Comparison of ENCODE assay signal across 20 cellular contexts in genomic region chr4:53714377-53715140, GRCh38.
DNase-seq lines count a peak whose midpoint lies in the region; ATAC-seq and TF ChIP-seq lines count a peak whose summit lies in the region.
"Had no signal": no experiment of that assay in that cellular context is flagged by ENCODE, and none has a peak within 500 bp of the region (broad histone marks: within the 10 kb centered on the region; RNA-seq: fewer than 3 reads in every experiment).

No MANE protein-coding gene starts in this region.

- TF ChIP-seq POLR2A in vagina (IDR thresholded peaks at IDR 0.05) = no peak

- intact Hi-C loops in vagina (cut with DNase I) = no loop called here
- intact Hi-C loops in mucosa of descending colon (cut with DNase I, micrococcal nuclease) = no loop called here

- H3K4me1 ChIP-seq in foreskin keratinocyte (no peaks in the 10 kb centered on the region), vagina (peaks cover 23% of the 10 kb centered on the region), mucosa of descending colon (ENCODE audit: low read depth) (no peaks in the 10 kb centered on the region)
- H3K4me1 ChIP-seq: neural progenitor cell had no signal

- no peak overlapping the region for H3K4me3 ChIP-seq in vagina
- no peak overlapping the region for H3K4me3 ChIP-seq in mucosa of descending colon
- H3K4me3 ChIP-seq: neural progenitor cell, SK-N-MC, upper lobe of left lung had no signal

- POLR2A ChIA-PET in GM10248 (lab: Yijun Ruan, JAX) = no interaction called here

- H3K27me3 ChIP-seq in foreskin keratinocyte = no peaks in the 10 kb centered on the region
- no peaks in the 10 kb centered on the region for H3K27me3 ChIP-seq in vagina
- H3K27me3 ChIP-seq: neural progenitor cell, upper lobe of left lung had no signal

- ATAC-seq in foreskin keratinocyte (peak; percentile 61), mucosa of descending colon (no peak)
- ATAC-seq: PC-3; stimulated activated naive CD8-positive, alpha-beta T cell treated with anti-CD3 and anti-CD28 coated beads, Interleukin-15, Interleukin-2, amounts not matched to agents 100 U/mL and 50 U/mL, for 24 hours had no signal

- CTCF ChIA-PET in GM10248 (lab: Yijun Ruan, JAX) = interaction anchor here (1.1 to 4.2 kb wide), 6 partner anchors 8 to 88 kb away, joined by 3 to 30 read pairs (median 4); no protein-coding TSS in a partner anchor

- DNase-seq in NCI-H2171 treated with DMSO at 0.1 percent for 48 hours (lab: John Stamatoyannopoulos, UW) (peak; percentile 5), NCI-H2171 (lab: John Stamatoyannopoulos, UW) (no peak), amniotic epithelial cell (ENCODE audit: low read depth) (peak; percentile 90), foreskin keratinocyte (peak; percentile 30 to 58), vagina (ENCODE audit: extremely low spot score in 2 of 2) (no peak), mucosa of descending colon (no peak), GM10248 (ENCODE audit: extremely low spot score) (no peak), DMS79 (lab: John Stamatoyannopoulos, UW) (no peak)
- DNase-seq: activated CD4-positive, alpha-beta T cell treated with anti-CD3 and anti-CD28 coated beads for 4 hours; activated naive CD4-positive, alpha-beta T cell treated with Interleukin-2 at 50 U/mL for 16 hours; CD4-positive, alpha-beta T cell; cortex of kidney; NCI-H2029; NCI-H524 treated with DMSO at 0.1 percent for 48 hours; PC-3; stimulated activated naive CD8-positive, alpha-beta T cell treated with anti-CD3 and anti-CD28 coated beads, Interleukin-15, Interleukin-2, amounts not matched to agents 100 U/mL and 50 U/mL, for 24 hours; upper lobe of left lung had no signal

- no peak for TF ChIP-seq CTCF in foreskin keratinocyte (conservative IDR thresholded peaks at IDR 0.05)
- no peak for TF ChIP-seq CTCF in vagina (IDR thresholded peaks at IDR 0.05)
- no peak for TF ChIP-seq CTCF in mucosa of descending colon (IDR thresholded peaks at IDR 0.05)
- no peak for TF ChIP-seq CTCF in GM10248 (IDR thresholded peaks at IDR 0.05; ENCODE audit: control extremely low read depth, extremely low read depth, low read depth, missing control alignments)

- no peaks in the 10 kb centered on the region for H3K9me3 ChIP-seq in vagina
- H3K9me3 ChIP-seq in mucosa of descending colon = no peaks in the 10 kb centered on the region
- H3K9me3 ChIP-seq: upper lobe of left lung had no signal

- H3K36me3 ChIP-seq in vagina (no peaks in the 10 kb centered on the region), mucosa of descending colon (ENCODE audit: low read depth) (no peaks in the 10 kb centered on the region)
- H3K36me3 ChIP-seq: neural progenitor cell, upper lobe of left lung had no signal

- H3K27ac ChIP-seq in foreskin keratinocyte = no peak overlapping the region
- peak overlapping the region; percentile 8 for H3K27ac ChIP-seq in vagina
- H3K27ac ChIP-seq: 22Rv1, neural progenitor cell, SK-N-MC, upper lobe of left lung had no signal

Comparison
In these comparisons a context has a peak if more than half of its experiments do, and no peak if none do; other contexts are left out.
1. DNase-seq: peak in NCI-H2171 treated with DMSO at 0.1 percent for 48 hours (single experiment), amniotic epithelial cell (single experiment) and foreskin keratinocyte (2 of 2); none in NCI-H2171 (single experiment), vagina (0 of 2), mucosa of descending colon (0 of 3), GM10248 (single experiment) and DMS79 (single experiment).